Comparison of ENCODE assay signal across 1 cellular context in genomic region chr5:123037104-123037418, GRCh38.
TF ChIP-seq lines count a peak whose summit lies in the region.

No MANE protein-coding gene starts in this region.

TF ChIP-seq in WTC11, 78 proteins besides CTCF, POLR2A, EP300 and RAD21 (continued from another document):
- TF ChIP-seq GABPB1 (CRISPR knock-in tag; IDR thresholded peaks at IDR 0.05) (no peak), CREM (CRISPR knock-in tag; IDR thresholded peaks at IDR 0.05) (no peak), GRHL2 (CRISPR knock-in tag; IDR thresholded peaks at IDR 0.05; ENCODE audit: insufficient replicate concordance, severe bottlenecking) (no peak), NFE2L1 (CRISPR knock-in tag; IDR thresholded peaks at IDR 0.05) (no peak), MLX (CRISPR knock-in tag; IDR thresholded peaks at IDR 0.05) (no peak), USF2 (CRISPR knock-in tag; IDR thresholded peaks at IDR 0.05) (no peak), HMGXB4 (CRISPR knock-in tag; IDR thresholded peaks at IDR 0.05) (no peak)
